Comparison of ENCODE assay signal across 21 cellular contexts in the genomic region with DNA sequence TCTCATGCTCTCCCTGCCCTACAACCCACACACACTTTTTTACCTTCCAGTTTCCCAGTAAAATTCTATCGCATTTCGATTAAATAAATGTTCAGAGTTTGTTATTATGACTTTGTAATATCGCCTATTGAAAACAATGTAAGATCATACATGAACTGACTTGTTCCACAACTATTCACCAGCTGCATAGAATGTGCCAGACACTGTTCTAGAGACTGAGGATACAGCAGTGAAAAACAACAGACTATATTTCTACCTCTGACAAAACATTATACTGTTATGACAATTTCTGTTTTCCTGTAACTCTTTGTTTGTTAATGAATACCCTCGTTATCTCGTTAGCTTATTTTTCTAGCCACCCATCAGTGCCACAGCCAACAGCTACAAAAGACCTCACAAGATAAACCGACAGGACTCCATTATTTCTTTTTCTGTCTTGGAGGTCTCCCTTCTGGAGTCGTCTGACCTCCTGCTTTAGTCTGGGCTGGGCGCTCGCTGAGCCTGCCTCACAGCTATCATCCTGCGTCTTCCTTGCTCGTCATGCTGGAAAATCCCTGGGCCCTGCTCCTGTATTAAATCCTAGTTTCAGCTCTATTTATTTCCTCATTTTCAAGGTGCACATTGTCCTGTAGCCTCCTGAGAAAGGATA.
DNase-seq lines count a peak whose midpoint lies in the region; ATAC-seq, FAIRE-seq and TF ChIP-seq lines count a peak whose summit lies in the region.
"Had no signal": no experiment of that assay in that cellular context is flagged by ENCODE, and none has a peak within 500 bp of the region (broad histone marks: within the 10 kb centered on the region; RNA-seq: fewer than 3 reads in every experiment).

No MANE protein-coding gene starts in this region.

- ATAC-seq in T-cell (replicated peaks in 1 of 4) (no peak), HG03457 (IDR thresholded peaks at IDR 0.05; ENCODE audit: unreplicated experiment) (no peak)
- ATAC-seq: K562 had no signal

- H3K4me3 ChIP-seq in SJSA1: no peak overlapping the region
- no peak overlapping the region for H3K4me3 ChIP-seq in bronchial epithelial cell (ENCODE audit: low read depth, low read length)
- H3K4me3 ChIP-seq in A673 (ENCODE audit: low read depth, low read length, poor library complexity, severe bottlenecking): no peak overlapping the region
- H3K4me3 ChIP-seq: K562, PC-9, SJCRH30 had no signal

- no peak for FAIRE-seq in bronchial epithelial cell (lab: Jason Lieb, UNC)
- FAIRE-seq: GM12892, GM18507, H1, K562 had no signal

- peak overlapping the region; percentile 67 for H3K27ac ChIP-seq in SJSA1
- no peak overlapping the region for H3K27ac ChIP-seq in A673 (ENCODE audit: low read depth, low read length, poor library complexity, severe bottlenecking)
- H3K27ac ChIP-seq: PC-9, RWPE1, SJCRH30 had no signal

- H3K27ac Mint-ChIP-seq in progenitor cell of endocrine pancreas (peak overlapping the region; percentile 46), T-cell (no peak overlapping the region)
- H3K27ac Mint-ChIP-seq: CD8-positive, alpha-beta memory T cell had no signal

- no peaks in the 10 kb centered on the region for H3K36me3 ChIP-seq in SJSA1
- H3K36me3 ChIP-seq in bronchial epithelial cell (ENCODE audit: control insufficient read depth, insufficient read depth, low read length): no peaks in the 10 kb centered on the region
- H3K36me3 ChIP-seq in A673 (ENCODE audit: insufficient read depth, low read length, poor library complexity, severe bottlenecking): no peaks in the 10 kb centered on the region
- H3K36me3 ChIP-seq: SJCRH30 had no signal

- CTCF ChIA-PET in A673 (lab: Charles Lee): no interaction called here
- CTCF ChIA-PET in T-cell (lab: Charles Lee): no interaction called here

- H3K4me1 Mint-ChIP-seq in progenitor cell of endocrine pancreas (ENCODE audit: low read depth): peaks cover 21% of the 10 kb centered on the region
- no peaks in the 10 kb centered on the region for H3K4me1 Mint-ChIP-seq in T-cell
- H3K4me1 Mint-ChIP-seq: CD8-positive, alpha-beta memory T cell had no signal

- intact Hi-C loops in A673 (cut with micrococcal nuclease; ENCODE audit: unreplicated experiment): no loop called here

- H3K4me1 ChIP-seq in SJSA1 (replicated peaks): peaks cover 48% of the 10 kb centered on the region
- H3K4me1 ChIP-seq in A673 (ENCODE audit: insufficient read depth, low read length, poor library complexity, severe bottlenecking): no peaks in the 10 kb centered on the region
- H3K4me1 ChIP-seq: SJCRH30 had no signal

- DNase-seq in SJSA1 (ENCODE audit: low read depth in 1 of 2, low spot score in 2 of 2) (peak; percentile 64 to 76), bronchial epithelial cell (ENCODE audit: low read depth) (peak; percentile 31), kidney glomerular epithelial cell (lab: John Stamatoyannopoulos, UW) (peak; percentile 61), progenitor cell of endocrine pancreas (ENCODE audit: low spot score, unreplicated experiment) (no peak), A673 (ENCODE audit: low spot score) (no peak), T-cell (no peak)
- no peak for DNase-seq in NK-92 treated with Interleukin-12 subunit alpha and Interleukin-12 subunit beta, amount 100 ng/mL, for 24 hours (lab: John Stamatoyannopoulos, UW)
- DNase-seq: CD8-positive, alpha-beta memory T cell; DMS53; NCI-H1105 treated with DMSO at 0.1 percent for 48 hours; NCI-H1694; NCI-H2107; NCI-H524; PC-9; SJCRH30 had no signal

- H3K9me3 Mint-ChIP-seq in progenitor cell of endocrine pancreas (ENCODE audit: low read depth) (no peaks in the 10 kb centered on the region), T-cell (peaks cover 0 to 3% (median 3%) of the 10 kb centered on the region in 3 donors)

- H3K27me3 Mint-ChIP-seq in progenitor cell of endocrine pancreas: peaks cover 5% of the 10 kb centered on the region
- no peaks in the 10 kb centered on the region for H3K27me3 Mint-ChIP-seq in T-cell
- H3K27me3 Mint-ChIP-seq: CD8-positive, alpha-beta memory T cell had no signal

- H3K36me3 Mint-ChIP-seq in progenitor cell of endocrine pancreas (ENCODE audit: insufficient read depth) (no peaks in the 10 kb centered on the region), T-cell (no peaks in the 10 kb centered on the region)
- H3K36me3 Mint-ChIP-seq: CD8-positive, alpha-beta memory T cell had no signal

- no TSS peak for BruUV-seq in A673 (replicated peaks; lab: Mats Ljungman, UMichigan)

- POLR2A ChIA-PET in A673 (lab: Charles Lee; ENCODE audit: low non-redundant PET) (interaction anchor here (0.6 kb wide), 1 partner anchor 140 kb away, joined by 5 read pairs; no protein-coding TSS in a partner anchor), T-cell (lab: Charles Lee) (no interaction called here)

- TF ChIP-seq CTCF in bronchial epithelial cell (IDR thresholded peaks at IDR 0.05; ENCODE audit: insufficient read depth, low read length, severe bottlenecking): no peak
- TF ChIP-seq CTCF in progenitor cell of endocrine pancreas (IDR thresholded peaks at IDR 0.05; ENCODE audit: unreplicated experiment): no peak
- TF ChIP-seq CTCF in A673 (conservative IDR thresholded peaks at IDR 0.05; ENCODE audit: low read depth, low read length): no peak

- H3K4me3 Mint-ChIP-seq in progenitor cell of endocrine pancreas (ENCODE audit: low read depth) (no peak overlapping the region), T-cell (no peak overlapping the region)
- H3K4me3 Mint-ChIP-seq: CD8-positive, alpha-beta memory T cell had no signal

- no peaks in the 10 kb centered on the region for H3K27me3 ChIP-seq in SJSA1 (replicated peaks)
- no peaks in the 10 kb centered on the region for H3K27me3 ChIP-seq in bronchial epithelial cell (ENCODE audit: control insufficient read depth, insufficient read depth, low read length)
- H3K27me3 ChIP-seq in A673 (replicated peaks; ENCODE audit: insufficient read depth, low read depth, low read length, poor library complexity): no peaks in the 10 kb centered on the region
- H3K27me3 ChIP-seq: SJCRH30 had no signal

- H3K9me3 ChIP-seq in SJSA1 (replicated peaks) (no peaks in the 10 kb centered on the region), A673 (ENCODE audit: low read depth, low read length, poor library complexity, severe bottlenecking) (no peaks in the 10 kb centered on the region)
- H3K9me3 ChIP-seq: SJCRH30 had no signal

Comparison
In these comparisons a context has a peak if more than half of its experiments do, and no peak if none do; other contexts are left out.
1. DNase-seq: peak in SJSA1 (2 of 2), bronchial epithelial cell (single experiment) and kidney glomerular epithelial cell (single experiment); none in progenitor cell of endocrine pancreas (single experiment), A673 (single experiment), T-cell (0 of 34) and NK-92 treated with Interleukin-12 subunit alpha and Interleukin-12 subunit beta, amount 100 ng/mL, for 24 hours (single experiment).